ENCODE assay signal across 12 cellular contexts in genomic region chr9:14908221-14909206, GRCh38. TPM values are rescaled to one million over a fixed set of nuclear protein-coding genes. Genes with fewer than 3 reads are reported as not detected.
A peak's percentile ranks its signal among the peaks of the same experiment; 100 is the strongest.
DNase-seq lines count a peak whose midpoint lies in the region; ATAC-seq and TF ChIP-seq lines count a peak whose summit lies in the region.
"Had no signal": no experiment of that assay in that cellular context is flagged by ENCODE, and none has a peak within 500 bp of the region (broad histone marks: within the 10 kb centered on the region; RNA-seq: fewer than 3 reads in every experiment).

No MANE protein-coding gene starts in this region.

- H3K27ac ChIP-seq in coronary artery (peak overlapping the region; percentile 53 to 81), neuronal stem cell (replicated peaks; ENCODE audit: low read length) (no peak overlapping the region)
- H3K27ac ChIP-seq: neutrophil had no signal

- H3K9me3 ChIP-seq in neuronal stem cell (replicated peaks in 1 of 2; ENCODE audit: control insufficient read depth in 2 of 2, insufficient read depth in 1 of 2, low read depth in 1 of 2, low read length in 2 of 2): peaks cover 0 to 8% of the 10 kb centered on the region in 2 donors
- H3K9me3 ChIP-seq: neutrophil had no signal

- H3K9ac ChIP-seq in neuronal stem cell (ENCODE audit: low read depth, low read length, poor library complexity): no peak overlapping the region

- H3K4me1 ChIP-seq in neuronal stem cell (ENCODE audit: control insufficient read depth in 2 of 2, insufficient read depth in 1 of 2, low read depth in 1 of 2, low read length in 2 of 2): peaks cover 10 to 25% of the 10 kb centered on the region in 2 donors

- no peak overlapping the region for H3K23ac ChIP-seq in neuronal stem cell (ENCODE audit: low read depth, low read length, poor library complexity)

- no peaks in the 10 kb centered on the region for H3K79me1 ChIP-seq in neuronal stem cell (ENCODE audit: low read depth, low read length)

- no peak for TF ChIP-seq CTCF in coronary artery (IDR thresholded peaks at IDR 0.05)

- DNase-seq in G401 (ENCODE audit: low spot score) (peak; percentile 74), coronary artery (ENCODE audit: low spot score) (no peak), neuronal stem cell (ENCODE audit: low spot score) (no peak), middle frontal gyrus (ENCODE audit: extremely low spot score, low spot score) (no peak)
- DNase-seq in activated naive CD4-positive, alpha-beta T cell treated with anti-CD3 and anti-CD28 coated beads, Interleukin-2, amount 50 U/mL, for 72 hours (ENCODE audit: low spot score in 2 of 2): no peak
- DNase-seq in activated naive CD4-positive, alpha-beta T cell (lab: John Stamatoyannopoulos, UW): no peak
- no peak for DNase-seq in effector CD4-positive, alpha-beta T cell
- DNase-seq: activated T-cell treated with anti-CD3 and anti-CD28 coated beads, Interleukin-2, amount 50 U/mL, for 72 hours had no signal

- no peak overlapping the region for H3K27ac Mint-ChIP-seq in activated naive CD4-positive, alpha-beta T cell treated with anti-CD3 and anti-CD28 coated beads, Interleukin-2, amount 50 U/mL, for 72 hours
- H3K27ac Mint-ChIP-seq: activated T-cell treated with anti-CD3 and anti-CD28 coated beads, Interleukin-2, amount 50 U/mL, for 72 hours; IgD-negative memory B cell; T-helper 2 cell treated with Interferon-gamma antibody and Interleukin-4, amounts not matched to agents 5 μg/mL and 100 μg/mL, for 36 hours had no signal

- no peak overlapping the region for H2BK120ac ChIP-seq in neuronal stem cell (ENCODE audit: low read depth, low read length)

- no peak overlapping the region for H4K8ac ChIP-seq in neuronal stem cell (ENCODE audit: low read depth, low read length)

- peak; percentile 38 for ATAC-seq in HG03060 (IDR thresholded peaks at IDR 0.05; ENCODE audit: low read depth, unreplicated experiment)
- no peak for ATAC-seq in activated naive CD4-positive, alpha-beta T cell treated with anti-CD3 and anti-CD28 coated beads, Interleukin-2, amount 50 U/mL, for 72 hours
- ATAC-seq: activated T-cell treated with anti-CD3 and anti-CD28 coated beads, Interleukin-2, amount 50 U/mL, for 72 hours had no signal

- no peak overlapping the region for H2BK12ac ChIP-seq in neuronal stem cell (ENCODE audit: low read length)

- no peak overlapping the region for H3K4ac ChIP-seq in neuronal stem cell (ENCODE audit: low read length)

- H2AFZ ChIP-seq in neuronal stem cell (ENCODE audit: low read length): peak overlapping the region; percentile 2

- H4K91ac ChIP-seq in neuronal stem cell (ENCODE audit: low read depth, low read length, poor library complexity): no peak overlapping the region

- H3K36me3 ChIP-seq in neuronal stem cell (replicated peaks in 1 of 2; ENCODE audit: control insufficient read depth in 2 of 2, insufficient read depth in 2 of 2, low read length in 2 of 2): peaks cover 0 to 11% of the 10 kb centered on the region in 2 donors
- H3K36me3 ChIP-seq: neutrophil had no signal

- H3K4me3 ChIP-seq in coronary artery (peak overlapping the region; percentile 71), neuronal stem cell (ENCODE audit: low read length in 2 of 2) (peak overlapping the region in 1 of 2 donors; percentile 57)

- H3K9me3 Mint-ChIP-seq in activated naive CD4-positive, alpha-beta T cell treated with anti-CD3 and anti-CD28 coated beads, Interleukin-2, amount 50 U/mL, for 72 hours: no peaks in the 10 kb centered on the region
- H3K9me3 Mint-ChIP-seq: activated T-cell treated with anti-CD3 and anti-CD28 coated beads, Interleukin-2, amount 50 U/mL, for 72 hours; IgD-negative memory B cell; T-helper 2 cell treated with Interferon-gamma antibody and Interleukin-4, amounts not matched to agents 5 μg/mL and 100 μg/mL, for 36 hours had no signal

- in situ Hi-C loops in G401 (cut with HindIII; ENCODE audit: low sequenced_read_pairs): no loop called here

- peaks cover 0 to 3% (median 0%) of the 10 kb centered on the region in 3 experiments for H3K27me3 ChIP-seq in neuronal stem cell (ENCODE audit: control insufficient read depth in 3 of 3, insufficient read depth in 3 of 3, low read depth in 1 of 3, low read length in 3 of 3)

- H3K4me2 ChIP-seq in neuronal stem cell (ENCODE audit: insufficient read depth, low read length, poor library complexity, severe bottlenecking): no peak overlapping the region

- H2AK5ac ChIP-seq in neuronal stem cell (ENCODE audit: low read depth, low read length): no peak overlapping the region

- no CpG with 5 or more reads among the region's 5 CpGs for WGBS in neuronal stem cell (ENCODE audit: extremely low coverage in 2 of 2, insufficient read length in 2 of 2, insufficient replicate concordance in 1 of 2), 2 donors

- no peak overlapping the region for H3K14ac ChIP-seq in neuronal stem cell (ENCODE audit: low read length)

- no peak overlapping the region for H2BK5ac ChIP-seq in neuronal stem cell (ENCODE audit: low read length)

- no peak overlapping the region for H3K18ac ChIP-seq in neuronal stem cell (ENCODE audit: low read length)

- H2BK15ac ChIP-seq in neuronal stem cell (ENCODE audit: low read length): no peak overlapping the region

- H3K36me3 Mint-ChIP-seq in activated naive CD4-positive, alpha-beta T cell treated with anti-CD3 and anti-CD28 coated beads, Interleukin-2, amount 50 U/mL, for 72 hours: no peaks in the 10 kb centered on the region
- H3K36me3 Mint-ChIP-seq: IgD-negative memory B cell had no signal

RNA-seq across cellular contexts. Expression of gene FREM1, which starts 1.7 kb away (rescaled TPM):
- total RNA-seq in G401 (2014; rRNA removed; shearing (Covaris generic)): 0.07 and 0.37 TPM in 2 replicates
- 0.33 TPM for polyA plus RNA-seq in neuronal stem cell (2013, experiment 1 of 2)
- 0.39 TPM for polyA plus RNA-seq in neuronal stem cell (2013, experiment 2 of 2)
- total RNA-seq in activated naive CD4-positive, alpha-beta T cell treated with anti-CD3 and anti-CD28 coated beads, Interleukin-2, amount 50 U/mL, for 72 hours: under 1 TPM in 1 of 2 donors, not detected in 1; 0.23 TPM
- total RNA-seq: activated T-cell treated with anti-CD3 and anti-CD28 coated beads, Interleukin-2, amount 50 U/mL, for 72 hours had no signal
- polyA plus RNA-seq: IgD-negative memory B cell had no signal
